ENCODE assay signal across 9 cellular contexts in genomic region chr20:21100590-21101452, GRCh38. TPM values are rescaled to one million over a fixed set of nuclear protein-coding genes. Genes with fewer than 3 reads are reported as not detected.
DNase-seq lines count a peak whose midpoint lies in the region; ATAC-seq, FAIRE-seq and TF ChIP-seq lines count a peak whose summit lies in the region.
"Had no signal": no experiment of that assay in that cellular context is flagged by ENCODE, and none has a peak within 500 bp of the region (broad histone marks: within the 10 kb centered on the region; RNA-seq: fewer than 3 reads in every experiment).

No MANE protein-coding gene starts in this region.

- intact Hi-C loops in K562 (cut with micrococcal nuclease) = no loop called here

- peak overlapping the region; percentile 69 for H2AFZ ChIP-seq in K562 (ENCODE audit: low read depth, low read length)

- no peak for FAIRE-seq in K562 (lab: Jason Lieb, UNC)

- no peaks in the 10 kb centered on the region for H3K9me3 ChIP-seq in K562 (replicated peaks; ENCODE audit: control insufficient read depth, insufficient read depth, low read depth, low read length)

- H3K4me2 ChIP-seq in K562 (ENCODE audit: insufficient read depth, low read length) = peak overlapping the region; percentile 46

- H3K36me3 ChIP-seq in K562 (ENCODE audit: control insufficient read depth, insufficient read depth, low read length) (no peaks in the 10 kb centered on the region), urinary bladder (ENCODE audit: insufficient read depth) (no peaks in the 10 kb centered on the region)

- TF ChIP-seq EP300 in K562 (IDR thresholded peaks at IDR 0.05; ENCODE audit: low read length) = no peak

- in situ Hi-C loops in K562 (cut with MboI) = no loop called here

- H3K79me2 ChIP-seq in K562 (ENCODE audit: control insufficient read depth, insufficient read depth, low read length) = no peaks in the 10 kb centered on the region

- peaks cover 2 to 13% of the 10 kb centered on the region in 2 experiments; a peak in 2 of 5 replicates for H3K27me3 ChIP-seq in K562 (ENCODE audit: control insufficient read depth in 2 of 2, insufficient read depth in 2 of 2, low read length in 2 of 2)

- no peak for TF ChIP-seq POLR2A in K562 (conservative IDR thresholded peaks at IDR 0.05)

- H4K20me1 ChIP-seq in K562 (replicated peaks; ENCODE audit: control insufficient read depth, insufficient read depth, low read length) = no peaks in the 10 kb centered on the region

- no peak for TF ChIP-seq CTCF in K562 (IDR thresholded peaks at IDR 0.05 in 2 of 3, conservative IDR thresholded peaks at IDR 0.05 in 1 of 3; ENCODE audit: insufficient read depth in 2 of 3, low read depth in 1 of 3, low read length in 3 of 3)

- 31% methylated on average over 20 of the region's 64 CpGs for WGBS in K562 (ENCODE audit: insufficient coverage, low coverage, missing lambda C conversion rate)
- WGBS in urinary bladder = 3% methylated on average over 64 of the region's 64 CpGs

- TF ChIP-seq RAD21 in K562 (CRISPR knock-in tag; conservative IDR thresholded peaks at IDR 0.05 in 1 of 2, IDR thresholded peaks at IDR 0.05 in 1 of 2) = no peak

- H3K4me3 ChIP-seq in K562 (peak overlapping the region; percentile 38), urinary bladder (ENCODE audit: low read depth, low read length) (peak overlapping the region; percentile 14)
- H3K4me3 ChIP-seq: SK-N-MC had no signal

- POLR2A ChIA-PET in K562 (lab: Yijun Ruan, JAX) = no interaction called here

- no peak overlapping the region for H3K27ac ChIP-seq in K562 (ENCODE audit: extremely low read depth, low read depth, low read length)
- H3K27ac ChIP-seq in urinary bladder (ENCODE audit: low read depth) = no peak overlapping the region
- H3K27ac ChIP-seq: SK-N-MC had no signal

- BruUV-seq in K562 (replicated peaks; lab: Mats Ljungman, UMichigan) = no TSS peak

- peak; percentile 5 for ATAC-seq in GM19395 (IDR thresholded peaks at IDR 0.05; ENCODE audit: unreplicated experiment)
- ATAC-seq in K562 = peak; percentile 50

- CTCF ChIA-PET in K562 (lab: Yijun Ruan, JAX; ENCODE audit: low intra/inter-chr PET ratio) = no interaction called here

- H3K9me1 ChIP-seq in K562 (ENCODE audit: control insufficient read depth, insufficient read depth, low read length) = no peaks in the 10 kb centered on the region

- DNase-seq in NCI-H774 (lab: John Stamatoyannopoulos, UW) = peak; percentile 24
- no peak for DNase-seq in K562 (ENCODE audit: extremely low read depth in 1 of 4, low spot score in 3 of 4)
- peak; percentile 35 for DNase-seq in midbrain (lab: John Stamatoyannopoulos, UW)
- no peak for DNase-seq in GM19238 (ENCODE audit: insufficient read length, low spot score)
- no peak for DNase-seq in HT-29 (ENCODE audit: low spot score)
- DNase-seq in glomerular visceral epithelial cell (ENCODE audit: extremely low spot score) = no peak

- H3K4me1 ChIP-seq in K562 (replicated peaks in 1 of 2; ENCODE audit: control insufficient read depth in 2 of 2, insufficient read depth in 2 of 2, low read length in 2 of 2) = peaks cover 0 to 19% of the 10 kb centered on the region in 2 experiments; a peak in 3 of 5 replicates
- H3K4me1 ChIP-seq in urinary bladder (ENCODE audit: insufficient read depth) = peaks cover 3% of the 10 kb centered on the region

- peak overlapping the region in 1 of 2 experiments; percentile 70; a peak in 1 of 4 replicates for H3K9ac ChIP-seq in K562 (ENCODE audit: insufficient read depth in 1 of 2, low read depth in 2 of 2, low read length in 2 of 2)

TF ChIP-seq in K562, 482 proteins besides CTCF, POLR2A, EP300 and RAD21 (continues in another document):
- TF ChIP-seq ZNF507 (tag; conservative IDR thresholded peaks at IDR 0.05) (no peak), ZNF592 (IDR thresholded peaks at IDR 0.05) (no peak), HEY1 (CRISPR knock-in tag; IDR thresholded peaks at IDR 0.05; ENCODE audit: borderline replicate concordance) (no peak), ZNF232 (CRISPR knock-in tag; IDR thresholded peaks at IDR 0.05) (no peak), BHLHE40 (IDR thresholded peaks at IDR 0.05; ENCODE audit: low read length) (no peak), WHSC1 (IDR thresholded peaks at IDR 0.05; ENCODE audit: low read length) (no peak), ZBTB26 (CRISPR knock-in tag; IDR thresholded peaks at IDR 0.05) (no peak), POLR2AphosphoS2 (IDR thresholded peaks at IDR 0.05; ENCODE audit: low read length) (no peak)

RNA-seq across cellular contexts. Expression of gene LINC00237, which starts 5.3 kb away (rescaled TPM):
- total RNA-seq in K562 (2011; cell fraction: chromatin; rRNA removed; ENCODE audit: low replicate concordance) = not detected in 2 replicates
- not detected in 2 replicates for total RNA-seq in K562 (2011; cell fraction: nucleolus; rRNA removed)
- total RNA-seq in K562 (2011; cell fraction: nucleoplasm; rRNA removed) = not detected in 2 replicates
- total RNA-seq in K562 (2014; rRNA removed) (not detected in 2 replicates), K562 (2014; rRNA removed; fragmentation: Illumina TruSeq; extraction: Trizol) (not detected in 2 replicates), K562 (2015; rRNA removed; fragmentation: Illumina TruSeq; extraction: Trizol) (not detected in 2 replicates), K562 (2021) (not detected in 2 replicates), urinary bladder (not detected)
- polyA plus RNA-seq in K562 (2011; rRNA removed) (not detected in 2 replicates), K562 (2014; fragmentation: Illumina TruSeq; extraction: Trizol) (not detected in 2 replicates), K562 (2014; fragmentation: Nextera tagmentation; extraction: Ambion mirVana) (not detected), K562 (2014; rRNA removed) (not detected in 2 replicates), urinary bladder (not detected)
- polyA plus RNA-seq in K562 (2011; cell fraction: cytosol; rRNA removed) = not detected in 2 replicates
- not detected in 2 replicates for polyA plus RNA-seq in K562 (2011; cell fraction: nucleus; rRNA removed)
- polyA plus RNA-seq in K562 (2012) = not detected in 2 replicates
- polyA minus RNA-seq in K562 (2011; rRNA and poly(A)+ RNA removed) = not detected in 2 replicates
- polyA minus RNA-seq in K562 (2011; cell fraction: cytosol; rRNA and poly(A)+ RNA removed) = not detected in 2 replicates
- polyA minus RNA-seq in K562 (2011; cell fraction: nucleus; rRNA and poly(A)+ RNA removed) = not detected in 2 replicates
- total RNA-seq in HT-29 (2014; rRNA removed; shearing (Covaris generic)) = not detected in 2 replicates

RNA-seq across cellular contexts. Expression of gene KIZ, which starts 25.1 kb away (rescaled TPM):
- total RNA-seq in K562 (2011; cell fraction: chromatin; rRNA removed; ENCODE audit: low replicate concordance) = 22.9 and 121 TPM in 2 replicates
- total RNA-seq in K562 (2011; cell fraction: nucleolus; rRNA removed) = 11.3 and 17.6 TPM in 2 replicates
- 26.5 and 27.9 TPM in 2 replicates for total RNA-seq in K562 (2011; cell fraction: nucleoplasm; rRNA removed)
- total RNA-seq in K562 (2014; rRNA removed) (10.8 and 11.0 TPM in 2 replicates), K562 (2014; rRNA removed; fragmentation: Illumina TruSeq; extraction: Trizol) (18.0 and 20.5 TPM in 2 replicates), K562 (2015; rRNA removed; fragmentation: Illumina TruSeq; extraction: Trizol) (9.8 and 11.5 TPM in 2 replicates), K562 (2021) (12.9 and 15.2 TPM in 2 replicates), urinary bladder (32.9 TPM)
- polyA plus RNA-seq in K562 (2011; rRNA removed) (21.1 and 23.1 TPM in 2 replicates), K562 (2014; fragmentation: Illumina TruSeq; extraction: Trizol) (15.1 and 17.6 TPM in 2 replicates), K562 (2014; fragmentation: Nextera tagmentation; extraction: Ambion mirVana) (1 to 10 TPM; 4.9 to 7.5 TPM), K562 (2014; rRNA removed) (11.8 and 13.5 TPM in 2 replicates), urinary bladder (38.1 TPM)
- polyA plus RNA-seq in K562 (2011; cell fraction: cytosol; rRNA removed) = 4.2 and 9.7 TPM in 2 replicates
- polyA plus RNA-seq in K562 (2011; cell fraction: nucleus; rRNA removed) = 43.5 and 52.7 TPM in 2 replicates
- 8.4 and 20.1 TPM in 2 replicates for polyA plus RNA-seq in K562 (2012)
- 21.2 and 30.6 TPM in 2 replicates for polyA minus RNA-seq in K562 (2011; rRNA and poly(A)+ RNA removed)
- 5.9 and 7.6 TPM in 2 replicates for polyA minus RNA-seq in K562 (2011; cell fraction: cytosol; rRNA and poly(A)+ RNA removed)
- polyA minus RNA-seq in K562 (2011; cell fraction: nucleus; rRNA and poly(A)+ RNA removed) = 10.2 and 26.7 TPM in 2 replicates
- 8.5 and 11.5 TPM in 2 replicates for total RNA-seq in HT-29 (2014; rRNA removed; shearing (Covaris generic))

Comparison
In these comparisons a context has a peak if more than half of its experiments do, and no peak if none do; other contexts are left out.
1. DNase-seq: peak in NCI-H774 (single experiment) and midbrain (single experiment); none in K562 (0 of 4), GM19238 (single experiment), HT-29 (single experiment) and glomerular visceral epithelial cell (single experiment).